ENCODE assay signal across 26 cellular contexts in the genomic region with DNA sequence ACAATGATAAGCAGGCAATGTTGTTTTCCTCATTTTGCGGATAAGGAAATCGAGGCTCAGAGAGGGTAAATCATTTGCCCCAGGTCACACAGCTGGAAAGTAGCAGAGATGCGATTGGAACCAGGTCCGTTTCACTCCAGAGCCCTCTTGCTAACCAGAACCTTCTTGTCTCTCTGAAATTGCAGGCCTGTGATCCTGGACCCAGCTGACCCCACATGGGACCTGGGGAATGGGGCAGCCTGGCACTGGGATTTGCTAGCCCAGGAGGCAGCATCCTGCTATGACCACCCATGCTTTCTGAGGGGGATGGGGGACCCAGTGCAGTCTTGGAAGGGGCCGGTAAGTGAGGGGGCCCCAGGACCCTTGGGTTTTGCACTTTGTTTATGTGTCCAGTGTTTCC. TPM values are rescaled to one million over a fixed set of nuclear protein-coding genes. Genes with fewer than 3 reads are reported as not detected.
"Had no signal": no experiment of that assay in that cellular context is flagged by ENCODE, and none has a peak within 500 bp of the region (broad histone marks: within the 10 kb centered on the region; RNA-seq: fewer than 3 reads in every experiment).

No MANE protein-coding gene starts in this region.

- H3K4me3 Mint-ChIP-seq: immature natural killer cell; memory B cell; naive thymus-derived CD8-positive, alpha-beta T cell; nephron; neural crest cell; stimulated activated naive B cell treated with anti-CD40 and anti-IgM and Interleukin-4, amounts not matched to agents 10 μg/mL and 1 μg/mL and 100 μg/mL, for 72 hours had no signal

- H3K4me1 ChIP-seq: left ventricle myocardium inferior, right atrium auricular region, stomach, testis, thyroid gland, transverse colon, upper lobe of left lung, vagina had no signal

- H3K9me3 ChIP-seq: neutrophil, ovary, stomach, testis, thyroid gland, upper lobe of left lung, vagina had no signal

- DNase-seq: hypothalamus; immature natural killer cell; left ventricle myocardium inferior; naive thymus-derived CD8-positive, alpha-beta T cell; occipital lobe; ovary; stimulated activated CD4-positive, alpha-beta T cell treated with anti-CD3 and anti-CD28 coated beads, Interleukin-12 subunit alpha, Interleukin-12 subunit beta, amount 100 ng/mL, for 4 hours; stimulated activated CD4-positive, alpha-beta T cell treated with anti-CD3 and anti-CD28 coated beads, Interleukin-15, amount 100 ng/mL, for 24 hours; stimulated activated CD4-positive, alpha-beta T cell treated with anti-CD3 and anti-CD28 coated beads, Interleukin-2, amount 100 ng/mL, for 24 hours; stimulated activated CD4-positive, alpha-beta T cell treated with anti-CD3 and anti-CD28 coated beads, Interleukin-4, amount 100 ng/mL, for 1 hour; stimulated activated naive B cell treated with anti-CD40 and anti-IgM and Interleukin-4, amounts not matched to agents 10 μg/mL and 1 μg/mL and 100 μg/mL, for 72 hours; stimulated activated naive CD8-positive, alpha-beta T cell treated with anti-CD3 and anti-CD28 coated beads, Interleukin-15, Interleukin-2, amounts not matched to agents 100 U/mL and 50 U/mL, for 24 hours; stomach; testis; thyroid gland; transverse colon; upper lobe of left lung had no signal

- H3K27me3 ChIP-seq: neutrophil, ovary, right atrium auricular region, stomach, testis, thyroid gland, transverse colon, upper lobe of left lung, vagina had no signal

- H3K36me3 ChIP-seq: ovary had no signal

- H3K4me3 ChIP-seq: left ventricle myocardium inferior, lung, ovary, right atrium auricular region, skin epidermis, stomach, testis, thyroid gland, transverse colon, upper lobe of left lung, vagina had no signal

- H3K27me3 Mint-ChIP-seq: memory B cell; naive thymus-derived CD8-positive, alpha-beta T cell; stimulated activated naive B cell treated with anti-CD40 and anti-IgM and Interleukin-4, amounts not matched to agents 10 μg/mL and 1 μg/mL and 100 μg/mL, for 72 hours had no signal

- H3K4me1 Mint-ChIP-seq: immature natural killer cell; memory B cell; nephron; neural crest cell; stimulated activated naive B cell treated with anti-CD40 and anti-IgM and Interleukin-4, amounts not matched to agents 10 μg/mL and 1 μg/mL and 100 μg/mL, for 72 hours had no signal

- H3K27ac ChIP-seq: left ventricle myocardium inferior, neutrophil, ovary, right atrium auricular region, skin epidermis, stomach, testis, thyroid gland, transverse colon, upper lobe of left lung, vagina had no signal

- H3K27ac Mint-ChIP-seq: immature natural killer cell; memory B cell; naive thymus-derived CD8-positive, alpha-beta T cell; nephron; progenitor cell of endocrine pancreas; stimulated activated naive B cell treated with anti-CD40 and anti-IgM and Interleukin-4, amounts not matched to agents 10 μg/mL and 1 μg/mL and 100 μg/mL, for 72 hours had no signal

- H3K9me3 Mint-ChIP-seq: neural crest cell had no signal

RNA-seq across cellular contexts. Expression of a gene that starts 30.6 kb away (rescaled TPM):
- total RNA-seq: neural crest cell, progenitor cell of endocrine pancreas had no signal

RNA-seq across cellular contexts. Expression of a gene that starts 41.0 kb away (rescaled TPM):
- total RNA-seq: neural crest cell had no signal
